ENCODE assay signal across 1 cellular context in genomic region chr20:61812121-61812520, GRCh38.
TF ChIP-seq lines count a peak whose summit lies in the region.

No MANE protein-coding gene starts in this region.

TF ChIP-seq in GM23338, 12 proteins besides CTCF, POLR2A, EP300 and RAD21 (continued from another document):
- TF ChIP-seq ZNF462 (CRISPR knock-in tag; IDR thresholded peaks at IDR 0.05) (no peak), STAT1 (IDR thresholded peaks at IDR 0.05; ENCODE audit: unreplicated experiment) (no peak), ETS1 (IDR thresholded peaks at IDR 0.05) (no peak), ZNF331 (CRISPR knock-in tag; IDR thresholded peaks at IDR 0.05; ENCODE audit: low read depth) (no peak)
TF ChIP-seq in GM23338: peak in this region for 0.
